Comparison of ENCODE assay signal across 9 cellular contexts in the genomic region with DNA sequence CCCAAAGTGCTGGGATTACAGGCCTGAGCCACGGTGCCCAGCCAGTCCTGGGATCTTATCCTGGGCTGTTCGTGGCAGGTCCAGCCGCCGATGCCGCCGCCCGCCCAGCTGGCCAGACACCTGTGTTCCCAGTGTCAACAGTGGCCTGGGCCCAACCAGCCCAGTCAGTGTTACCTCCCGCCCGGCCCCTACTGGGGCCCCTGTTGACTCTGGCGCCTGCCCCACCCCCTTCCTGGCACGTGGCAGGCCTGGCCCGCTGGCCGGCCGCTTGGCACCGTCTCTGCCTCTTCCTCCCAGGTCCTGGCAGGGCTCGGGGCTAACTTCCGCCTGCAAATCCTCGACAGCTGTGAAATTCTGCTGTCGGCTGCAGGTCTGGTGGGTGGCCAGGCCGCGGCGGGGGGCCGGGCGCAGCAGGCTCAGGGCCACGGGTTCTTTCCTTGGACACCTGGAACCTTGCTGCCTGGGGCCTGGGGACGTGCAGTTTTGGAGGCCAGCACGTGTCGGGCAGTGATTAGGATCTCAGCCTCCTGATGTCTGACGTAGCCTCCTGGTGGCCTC. TPM values are rescaled to one million over a fixed set of nuclear protein-coding genes. Genes with fewer than 3 reads are reported as not detected.
A peak's percentile ranks its signal among the peaks of the same experiment; 100 is the strongest.
DNase-seq lines count a peak whose midpoint lies in the region; ATAC-seq and TF ChIP-seq lines count a peak whose summit lies in the region.
"Had no signal": no experiment of that assay in that cellular context is flagged by ENCODE, and none has a peak within 500 bp of the region (broad histone marks: within the 10 kb centered on the region; RNA-seq: fewer than 3 reads in every experiment).

No MANE protein-coding gene starts in this region.

- TF ChIP-seq POLR2A in ovary (IDR thresholded peaks at IDR 0.05): no peak

- TF ChIP-seq CTCF in Panc1 (IDR thresholded peaks at IDR 0.05) (no peak), fibroblast of villous mesenchyme (IDR thresholded peaks at IDR 0.05; ENCODE audit: insufficient read depth, low read depth, low read length) (no peak), ovary (IDR thresholded peaks at IDR 0.05) (peak in 1 of 3 donors; percentile 10)

- no peaks in the 10 kb centered on the region for H3K9me3 Mint-ChIP-seq in activated naive CD4-positive, alpha-beta T cell treated with anti-CD3 and anti-CD28 coated beads for 36 hours
- peaks cover 2% of the 10 kb centered on the region for H3K9me3 Mint-ChIP-seq in activated CD4-positive, alpha-beta memory T cell treated with anti-CD3 and anti-CD28 coated beads, Interleukin-2, amount 10 ng/mL, durations not matched to agents 7 days and 5 days

- H3K9me3 ChIP-seq in Panc1 (ENCODE audit: control insufficient read depth, insufficient read depth, low read depth, low read length) (no peaks in the 10 kb centered on the region), ovary (no peaks in the 10 kb centered on the region)

- H3K4me3 ChIP-seq in Panc1 (ENCODE audit: low read depth in 2 of 2, low read length in 2 of 2) (no peak overlapping the region), fibroblast of villous mesenchyme (ENCODE audit: low read depth, low read length) (no peak overlapping the region), ovary (no peak overlapping the region)

- no peaks in the 10 kb centered on the region for H3K27me3 Mint-ChIP-seq in activated naive CD4-positive, alpha-beta T cell treated with anti-CD3 and anti-CD28 coated beads for 36 hours (ENCODE audit: low read depth)
- H3K27me3 Mint-ChIP-seq in activated CD4-positive, alpha-beta memory T cell treated with anti-CD3 and anti-CD28 coated beads, Interleukin-2, amount 10 ng/mL, durations not matched to agents 7 days and 5 days: no peaks in the 10 kb centered on the region
- H3K27me3 Mint-ChIP-seq: IgD-negative memory B cell had no signal

- CTCF ChIA-PET in Panc1 (lab: Charles Lee): no interaction called here
- CTCF ChIA-PET in activated naive CD4-positive, alpha-beta T cell treated with anti-CD3 and anti-CD28 coated beads for 36 hours (lab: Charles Lee): no interaction called here
- CTCF ChIA-PET in activated CD4-positive, alpha-beta memory T cell treated with anti-CD3 and anti-CD28 coated beads, Interleukin-2, amount 10 ng/mL, durations not matched to agents 7 days and 5 days (lab: Charles Lee): no interaction called here

- peak; percentile 76 for ATAC-seq in Panc1

- H3K27ac ChIP-seq in Panc1 (ENCODE audit: low read length) (peak overlapping the region; percentile 17; the same call in 1 of the 2 replicates), ovary (peak overlapping the region; percentile 27 to 55)

- peaks cover 8% of the 10 kb centered on the region for H3K36me3 Mint-ChIP-seq in activated naive CD4-positive, alpha-beta T cell treated with anti-CD3 and anti-CD28 coated beads for 36 hours (ENCODE audit: low read depth)
- peaks cover 34% of the 10 kb centered on the region for H3K36me3 Mint-ChIP-seq in activated CD4-positive, alpha-beta memory T cell treated with anti-CD3 and anti-CD28 coated beads, Interleukin-2, amount 10 ng/mL, durations not matched to agents 7 days and 5 days (ENCODE audit: low read depth)

- H3K27ac Mint-ChIP-seq in activated naive CD4-positive, alpha-beta T cell treated with anti-CD3 and anti-CD28 coated beads for 36 hours: no peak overlapping the region
- H3K27ac Mint-ChIP-seq in activated CD4-positive, alpha-beta memory T cell treated with anti-CD3 and anti-CD28 coated beads, Interleukin-2, amount 10 ng/mL, durations not matched to agents 7 days and 5 days: no peak overlapping the region

- 2 to 16% (median 8%) methylated on average over 24 to 29 of the region's 29 CpGs for WGBS in ovary, 3 donors

- H3K4me1 Mint-ChIP-seq in activated naive CD4-positive, alpha-beta T cell treated with anti-CD3 and anti-CD28 coated beads for 36 hours (ENCODE audit: low read depth): peaks cover 28% of the 10 kb centered on the region
- peaks cover 28% of the 10 kb centered on the region for H3K4me1 Mint-ChIP-seq in activated CD4-positive, alpha-beta memory T cell treated with anti-CD3 and anti-CD28 coated beads, Interleukin-2, amount 10 ng/mL, durations not matched to agents 7 days and 5 days

- H3K4me1 ChIP-seq in Panc1 (ENCODE audit: control insufficient read depth, insufficient read depth, low read length) (peaks cover 24% of the 10 kb centered on the region), ovary (ENCODE audit: insufficient read depth) (peaks cover 25% of the 10 kb centered on the region)

- BruUV-seq in Panc1 (replicated peaks; lab: Mats Ljungman, UMichigan): no TSS peak

- H3K36me3 ChIP-seq in Panc1 (ENCODE audit: control insufficient read depth, insufficient read depth, low read length): no peaks in the 10 kb centered on the region
- no peaks in the 10 kb centered on the region for H3K36me3 ChIP-seq in ovary

- TF ChIP-seq EP300 in ovary (IDR thresholded peaks at IDR 0.05): no peak

- intact Hi-C loops in Panc1 (cut with micrococcal nuclease; ENCODE audit: unreplicated experiment): no loop called here
- intact Hi-C loops in ovary (cut with DNase I): loop anchor here in 1 of 4 donors (10.0 kb wide), 1 partner anchor 260 kb away; a partner anchor contains a TSS
- intact Hi-C loops in activated naive CD4-positive, alpha-beta T cell treated with anti-CD3 and anti-CD28 coated beads for 36 hours (cut with micrococcal nuclease): no loop called here

- H3K4me3 Mint-ChIP-seq in activated naive CD4-positive, alpha-beta T cell treated with anti-CD3 and anti-CD28 coated beads for 36 hours: no peak overlapping the region
- no peak overlapping the region for H3K4me3 Mint-ChIP-seq in activated CD4-positive, alpha-beta memory T cell treated with anti-CD3 and anti-CD28 coated beads, Interleukin-2, amount 10 ng/mL, durations not matched to agents 7 days and 5 days

- H3K27me3 ChIP-seq in Panc1 (ENCODE audit: control insufficient read depth, insufficient read depth, low read length) (no peaks in the 10 kb centered on the region), ovary (no peaks in the 10 kb centered on the region)

- in situ Hi-C loops in Panc1 (cut with HindIII; ENCODE audit: low pct_unique_long_range_greater_than_20kb, low sequenced_read_pairs): no loop called here

- DNase-seq in C1 segment of cervical spinal cord (lab: John Stamatoyannopoulos, UW) (peak in 13 of 14 donors; percentile 16 to 83 (median 74)), Panc1 (ENCODE audit: low read depth, low spot score) (no peak), fibroblast of villous mesenchyme (ENCODE audit: low read depth) (peak; percentile 85), ovary (peak; percentile 80 to 94 (median 91)), cortex of kidney (lab: John Stamatoyannopoulos, UW) (no peak)
- no peak for DNase-seq in activated naive CD4-positive, alpha-beta T cell treated with anti-CD3 and anti-CD28 coated beads for 36 hours
- no peak for DNase-seq in activated CD4-positive, alpha-beta memory T cell treated with anti-CD3 and anti-CD28 coated beads, Interleukin-2, amount 10 ng/mL, durations not matched to agents 7 days and 5 days
- no peak for DNase-seq in activated CD4-positive, alpha-beta T cell treated with anti-CD3 and anti-CD28 coated beads, Interleukin-2, amount 50 U/mL, for 1 hour

- POLR2A ChIA-PET in Panc1 (lab: Charles Lee): no interaction called here
- POLR2A ChIA-PET in activated CD4-positive, alpha-beta memory T cell treated with anti-CD3 and anti-CD28 coated beads, Interleukin-2, amount 10 ng/mL, durations not matched to agents 7 days and 5 days (lab: Charles Lee): no interaction called here

RNA-seq across cellular contexts. Expression of a gene that starts 9.1 kb away (rescaled TPM):
- total RNA-seq in Panc1 (2021; ENCODE audit: unreplicated experiment) (28.9 TPM), fibroblast of villous mesenchyme (39.3 and 45.8 TPM in 2 replicates), ovary (1 to 10 TPM; 2.1 to 8.1 (median 5.2) TPM)
- 27.8 TPM for polyA plus RNA-seq in Panc1 (2012; ENCODE audit: insufficient read length)
- polyA plus RNA-seq in ovary: 1 to 10 TPM; 1.1 to 1.6 TPM
- 10 to 100 TPM; 23.1 to 28.4 TPM for total RNA-seq in activated naive CD4-positive, alpha-beta T cell treated with anti-CD3 and anti-CD28 coated beads for 36 hours
- total RNA-seq in activated CD4-positive, alpha-beta memory T cell treated with anti-CD3 and anti-CD28 coated beads, Interleukin-2, amount 10 ng/mL, durations not matched to agents 7 days and 5 days: 10 to 100 TPM; 32.4 to 34.0 TPM

RNA-seq across cellular contexts. Expression of a gene that starts 17.8 kb away (rescaled TPM):
- total RNA-seq in Panc1 (2021; ENCODE audit: unreplicated experiment): 0.92 TPM
- polyA plus RNA-seq in Panc1 (2012; ENCODE audit: insufficient read length): 6.5 TPM
- total RNA-seq in fibroblast of villous mesenchyme: not detected in 2 replicates
- under 1 TPM in 2 of 7 donors, not detected in 5; 0.28 to 0.90 TPM for total RNA-seq in ovary
- polyA plus RNA-seq in ovary: not detected
- 1 to 10 TPM; 5.3 to 6.6 TPM for total RNA-seq in activated naive CD4-positive, alpha-beta T cell treated with anti-CD3 and anti-CD28 coated beads for 36 hours
- 1 to 10 TPM; 1.8 to 2.3 TPM for total RNA-seq in activated CD4-positive, alpha-beta memory T cell treated with anti-CD3 and anti-CD28 coated beads, Interleukin-2, amount 10 ng/mL, durations not matched to agents 7 days and 5 days

RNA-seq across cellular contexts. Expression of a gene that starts 21.9 kb away (rescaled TPM):
- total RNA-seq in Panc1 (2021; ENCODE audit: unreplicated experiment) (43.5 TPM), fibroblast of villous mesenchyme (26.3 and 31.6 TPM in 2 replicates), ovary (10 to 100 TPM; 13.1 to 43.0 (median 31.2) TPM)
- 39.7 TPM for polyA plus RNA-seq in Panc1 (2012; ENCODE audit: insufficient read length)
- 10 to 100 TPM in 1 of 2 donors, 1 to 10 TPM in 1; 8.7 to 29.5 TPM for polyA plus RNA-seq in ovary
- 100 to 1,000 TPM; 111 to 120 TPM for total RNA-seq in activated naive CD4-positive, alpha-beta T cell treated with anti-CD3 and anti-CD28 coated beads for 36 hours
- 100 to 1,000 TPM; 111 to 116 TPM for total RNA-seq in activated CD4-positive, alpha-beta memory T cell treated with anti-CD3 and anti-CD28 coated beads, Interleukin-2, amount 10 ng/mL, durations not matched to agents 7 days and 5 days

RNA-seq across cellular contexts. Expression of a gene that starts 41.7 kb away (rescaled TPM):
- total RNA-seq in Panc1 (2021; ENCODE audit: unreplicated experiment) (not detected), fibroblast of villous mesenchyme (not detected in 2 replicates), ovary (not detected)
- not detected for polyA plus RNA-seq in Panc1 (2012; ENCODE audit: insufficient read length)
- polyA plus RNA-seq in ovary: not detected
- total RNA-seq in activated naive CD4-positive, alpha-beta T cell treated with anti-CD3 and anti-CD28 coated beads for 36 hours: not detected
- total RNA-seq in activated CD4-positive, alpha-beta memory T cell treated with anti-CD3 and anti-CD28 coated beads, Interleukin-2, amount 10 ng/mL, durations not matched to agents 7 days and 5 days: not detected
- polyA plus RNA-seq: IgD-negative memory B cell had no signal

RNA-seq across cellular contexts. Expression of a gene that starts 42.0 kb away (rescaled TPM):
- 39.5 TPM for total RNA-seq in Panc1 (2021; ENCODE audit: unreplicated experiment)
- 58.1 TPM for polyA plus RNA-seq in Panc1 (2012; ENCODE audit: insufficient read length)
- 26.8 and 30.0 TPM in 2 replicates for total RNA-seq in fibroblast of villous mesenchyme
- 10 to 100 TPM; 33.1 to 75.4 (median 59.3) TPM for total RNA-seq in ovary
- 10 to 100 TPM in 1 of 2 donors, under 1 TPM in 1; 0.62 to 42.9 TPM for polyA plus RNA-seq in ovary
- total RNA-seq in activated naive CD4-positive, alpha-beta T cell treated with anti-CD3 and anti-CD28 coated beads for 36 hours: 10 to 100 TPM; 61.3 to 68.1 TPM
- total RNA-seq in activated CD4-positive, alpha-beta memory T cell treated with anti-CD3 and anti-CD28 coated beads, Interleukin-2, amount 10 ng/mL, durations not matched to agents 7 days and 5 days: 10 to 100 TPM; 62.2 to 64.0 TPM

Comparison
In these comparisons a context has a peak if more than half of its experiments do, and no peak if none do; other contexts are left out.
1. DNase-seq: peak in C1 segment of cervical spinal cord (13 of 14), fibroblast of villous mesenchyme (single experiment) and ovary (5 of 5); none in Panc1 (single experiment), activated naive CD4-positive, alpha-beta T cell treated with anti-CD3 and anti-CD28 coated beads for 36 hours (single experiment), activated CD4-positive, alpha-beta memory T cell treated with anti-CD3 and anti-CD28 coated beads, Interleukin-2, amount 10 ng/mL, durations not matched to agents 7 days and 5 days (single experiment), cortex of kidney (single experiment) and activated CD4-positive, alpha-beta T cell treated with anti-CD3 and anti-CD28 coated beads, Interleukin-2, amount 50 U/mL, for 1 hour (single experiment).